Comparison of ENCODE assay signal across 8 cellular contexts in genomic region chr18:48136544-48137353, GRCh38.
DNase-seq lines count a peak whose midpoint lies in the region; ATAC-seq, FAIRE-seq and TF ChIP-seq lines count a peak whose summit lies in the region.

No MANE protein-coding gene starts in this region.

- H4K20me1 ChIP-seq in endothelial cell of umbilical vein (replicated peaks; ENCODE audit: control insufficient read depth, extremely low read depth, insufficient read depth, low read length) (no peaks in the 10 kb centered on the region), MM.1S (ENCODE audit: insufficient read depth, low read length) (no peaks in the 10 kb centered on the region)

- ATAC-seq in naive thymus-derived CD4-positive, alpha-beta T cell = no peak
- ATAC-seq in GM18519 (IDR thresholded peaks at IDR 0.05; ENCODE audit: low FRiP score, unreplicated experiment) = no peak
- ATAC-seq in CD8-positive, alpha-beta T cell = no peak

- intact Hi-C loops in endothelial cell of umbilical vein (cut with micrococcal nuclease) = no loop called here
- intact Hi-C loops in naive thymus-derived CD4-positive, alpha-beta T cell (cut with micrococcal nuclease) = no loop called here
- intact Hi-C loops in CD8-positive, alpha-beta T cell (cut with DNase I, micrococcal nuclease) = no loop called here

- CTCF ChIA-PET in endothelial cell of umbilical vein (lab: Charles Lee) = interaction anchor here (0.6 kb wide), 1 partner anchor 125 kb away, joined by 3 read pairs; no protein-coding TSS in a partner anchor
- CTCF ChIA-PET in naive thymus-derived CD4-positive, alpha-beta T cell (lab: Charles Lee) = no interaction called here
- CTCF ChIA-PET in CD8-positive, alpha-beta T cell (lab: Charles Lee) = no interaction called here

- dilution Hi-C loops in endothelial cell of umbilical vein (cut with MboI; ENCODE audit: extremely low pct_ligation_motif_present, low sequenced_read_pairs) = no loop called here

- peak overlapping the region; percentile 9 to 78 (median 46) for H3K4me3 Mint-ChIP-seq in naive thymus-derived CD4-positive, alpha-beta T cell
- H3K4me3 Mint-ChIP-seq in CD8-positive, alpha-beta T cell = no peak overlapping the region

- peaks cover 0 to 39% (median 10%) of the 10 kb centered on the region in 7 donors for H3K4me1 Mint-ChIP-seq in naive thymus-derived CD4-positive, alpha-beta T cell
- H3K4me1 Mint-ChIP-seq in CD8-positive, alpha-beta T cell (ENCODE audit: low read depth) = peaks cover 4% of the 10 kb centered on the region

- no peaks in the 10 kb centered on the region for H3F3A ChIP-seq in MM.1S (ENCODE audit: insufficient read depth, low read length)

- no peaks in the 10 kb centered on the region for H3K79me2 ChIP-seq in endothelial cell of umbilical vein (ENCODE audit: control insufficient read depth, insufficient read depth, low read length)
- no peaks in the 10 kb centered on the region for H3K79me2 ChIP-seq in MM.1S (ENCODE audit: low read length)

- H3K27ac ChIP-seq in endothelial cell of umbilical vein (ENCODE audit: insufficient read depth, low read depth, low read length) = no peak overlapping the region
- H3K27ac ChIP-seq in naive thymus-derived CD4-positive, alpha-beta T cell (ENCODE audit: low read depth, low read length) = no peak overlapping the region
- H3K27ac ChIP-seq in CD8-positive, alpha-beta T cell (ENCODE audit: low read depth, low read length) = no peak overlapping the region
- H3K27ac ChIP-seq in MM.1S (ENCODE audit: low read length) = no peak overlapping the region

- H3K4me1 ChIP-seq in BE2C (no peaks in the 10 kb centered on the region; the same call in 1 of the 2 replicates), endothelial cell of umbilical vein (ENCODE audit: control insufficient read depth, extremely low read depth, insufficient read depth, low read length) (no peaks in the 10 kb centered on the region), MM.1S (ENCODE audit: low read length) (no peaks in the 10 kb centered on the region)
- no peaks in the 10 kb centered on the region for H3K4me1 ChIP-seq in naive thymus-derived CD4-positive, alpha-beta T cell (ENCODE audit: control insufficient read depth in 2 of 2, insufficient read depth in 2 of 2, low read length in 2 of 2)
- no peaks in the 10 kb centered on the region for H3K4me1 ChIP-seq in CD8-positive, alpha-beta T cell (ENCODE audit: insufficient read depth, low read length)

- H3K9me1 ChIP-seq in endothelial cell of umbilical vein (replicated peaks; ENCODE audit: control insufficient read depth, extremely low read depth, insufficient read depth, low read length) = no peaks in the 10 kb centered on the region

- DNase-seq in BE2C (no peak), NB4 (ENCODE audit: low read depth) (peak; percentile 33), endothelial cell of umbilical vein (ENCODE audit: low read depth, low spot score) (no peak), MM.1S (no peak)
- DNase-seq in naive thymus-derived CD4-positive, alpha-beta T cell = peak in 1 of 9 donors; percentile 26
- no peak for DNase-seq in CD8-positive, alpha-beta T cell
- no peak for DNase-seq in activated CD4-positive, alpha-beta T cell treated with anti-CD3 and anti-CD28 coated beads, Interleukin-2, amount 50 U/mL, for 48 hours

- peaks cover 14% of the 10 kb centered on the region for H3K27me3 ChIP-seq in BE2C
- H3K27me3 ChIP-seq in endothelial cell of umbilical vein (ENCODE audit: control insufficient read depth in 2 of 2, insufficient read depth in 2 of 2, low read length in 2 of 2) = peaks cover 39 to 40% of the 10 kb centered on the region in 2 experiments
- no peaks in the 10 kb centered on the region for H3K27me3 ChIP-seq in naive thymus-derived CD4-positive, alpha-beta T cell (ENCODE audit: control insufficient read depth in 2 of 2, insufficient read depth in 2 of 2, low read length in 2 of 2)
- H3K27me3 ChIP-seq in CD8-positive, alpha-beta T cell (ENCODE audit: insufficient read depth, low read length) = no peaks in the 10 kb centered on the region
- H3K27me3 ChIP-seq in MM.1S (replicated peaks; ENCODE audit: insufficient read depth, low read length) = no peaks in the 10 kb centered on the region

- H3K27me3 Mint-ChIP-seq in naive thymus-derived CD4-positive, alpha-beta T cell = peaks cover 39 to 74% (median 44%) of the 10 kb centered on the region in 5 donors
- peaks cover 44% of the 10 kb centered on the region for H3K27me3 Mint-ChIP-seq in CD8-positive, alpha-beta T cell (ENCODE audit: low read depth)

- TF ChIP-seq POLR2A in NB4 (IDR thresholded peaks at IDR 0.05; ENCODE audit: extremely low read depth, insufficient read length) (no peak), endothelial cell of umbilical vein (IDR thresholded peaks at IDR 0.05; ENCODE audit: low read depth, low read length) (no peak)

- H3K4me2 ChIP-seq in endothelial cell of umbilical vein (ENCODE audit: insufficient read depth, low read length) (no peak overlapping the region), MM.1S (ENCODE audit: low read depth, low read length) (no peak overlapping the region)

- H3K9me2 ChIP-seq in MM.1S (replicated peaks; ENCODE audit: insufficient read depth, low read length) = no peaks in the 10 kb centered on the region

- H3K9me3 Mint-ChIP-seq in naive thymus-derived CD4-positive, alpha-beta T cell = no peaks in the 10 kb centered on the region
- no peaks in the 10 kb centered on the region for H3K9me3 Mint-ChIP-seq in CD8-positive, alpha-beta T cell

- POLR2A ChIA-PET in endothelial cell of umbilical vein (lab: Charles Lee) = no interaction called here
- POLR2A ChIA-PET in naive thymus-derived CD4-positive, alpha-beta T cell (lab: Charles Lee) = no interaction called here
- POLR2A ChIA-PET in CD8-positive, alpha-beta T cell (lab: Charles Lee) = no interaction called here

- H3K9ac ChIP-seq in endothelial cell of umbilical vein (replicated peaks; ENCODE audit: extremely low read depth, insufficient read depth, low read length) (no peak overlapping the region), MM.1S (ENCODE audit: low read length) (no peak overlapping the region)

- H3K9me3 ChIP-seq in BE2C = no peaks in the 10 kb centered on the region
- no peaks in the 10 kb centered on the region for H3K9me3 ChIP-seq in endothelial cell of umbilical vein (replicated peaks; ENCODE audit: control insufficient read depth, insufficient read depth, low read length)
- H3K9me3 ChIP-seq in naive thymus-derived CD4-positive, alpha-beta T cell (ENCODE audit: control insufficient read depth in 2 of 3, low read length in 3 of 3) = no peaks in the 10 kb centered on the region
- H3K9me3 ChIP-seq in CD8-positive, alpha-beta T cell (ENCODE audit: low read length) = no peaks in the 10 kb centered on the region
- H3K9me3 ChIP-seq in MM.1S (replicated peaks; ENCODE audit: insufficient read depth, low read length) = no peaks in the 10 kb centered on the region

- no peak for FAIRE-seq in endothelial cell of umbilical vein (lab: Jason Lieb, UNC)

- H3K27ac Mint-ChIP-seq in naive thymus-derived CD4-positive, alpha-beta T cell = peak overlapping the region in 1 of 9 donors; percentile 29
- H3K27ac Mint-ChIP-seq in CD8-positive, alpha-beta T cell = no peak overlapping the region

- no peak for TF ChIP-seq CTCF in BE2C (IDR thresholded peaks at IDR 0.05; ENCODE audit: low read depth, low read length)
- no peak for TF ChIP-seq CTCF in NB4 (IDR thresholded peaks at IDR 0.05; ENCODE audit: low read depth, low read length)
- no peak for TF ChIP-seq CTCF in endothelial cell of umbilical vein (IDR thresholded peaks at IDR 0.05; ENCODE audit: extremely low read depth in 1 of 2, insufficient read depth in 1 of 2, low read depth in 1 of 2, low read length in 2 of 2)
- TF ChIP-seq CTCF in CD8-positive, alpha-beta T cell (IDR thresholded peaks at IDR 0.05) = no peak
- TF ChIP-seq CTCF in MM.1S (IDR thresholded peaks at IDR 0.05; ENCODE audit: low read length) = no peak

- no peaks in the 10 kb centered on the region for H3K36me3 ChIP-seq in BE2C
- H3K36me3 ChIP-seq in endothelial cell of umbilical vein (ENCODE audit: control insufficient read depth in 2 of 2, extremely low read depth in 1 of 2, insufficient read depth in 2 of 2, low read length in 2 of 2) = no peaks in the 10 kb centered on the region
- H3K36me3 ChIP-seq in naive thymus-derived CD4-positive, alpha-beta T cell (ENCODE audit: control insufficient read depth in 2 of 3, insufficient read depth in 3 of 3, low read length in 3 of 3) = no peaks in the 10 kb centered on the region
- no peaks in the 10 kb centered on the region for H3K36me3 ChIP-seq in CD8-positive, alpha-beta T cell (ENCODE audit: insufficient read depth, low read length)
- no peaks in the 10 kb centered on the region for H3K36me3 ChIP-seq in MM.1S (replicated peaks; ENCODE audit: insufficient read depth, low read length)

- peaks cover 0 to 2% (median 0%) of the 10 kb centered on the region in 5 donors for H3K36me3 Mint-ChIP-seq in naive thymus-derived CD4-positive, alpha-beta T cell
- H3K36me3 Mint-ChIP-seq in CD8-positive, alpha-beta T cell = no peaks in the 10 kb centered on the region

- H2AFZ ChIP-seq in endothelial cell of umbilical vein (ENCODE audit: low read depth, low read length) (no peak overlapping the region), MM.1S (ENCODE audit: low read length) (no peak overlapping the region)

- no TSS peak for BruUV-seq in endothelial cell of umbilical vein (replicated peaks; lab: Mats Ljungman, UMichigan)

- peak overlapping the region; percentile 57 for H3K4me3 ChIP-seq in BE2C (ENCODE audit: low read depth, low read length)
- H3K4me3 ChIP-seq in NB4 (ENCODE audit: low read depth, low read length) = peak overlapping the region; percentile 28
- no peak overlapping the region for H3K4me3 ChIP-seq in endothelial cell of umbilical vein (replicated peaks in 1 of 3; ENCODE audit: insufficient read depth in 1 of 3, low read depth in 1 of 3, low read length in 3 of 3)
- H3K4me3 ChIP-seq in naive thymus-derived CD4-positive, alpha-beta T cell (ENCODE audit: low read length) = no peak overlapping the region
- H3K4me3 ChIP-seq in CD8-positive, alpha-beta T cell (ENCODE audit: low read depth, low read length) = no peak overlapping the region
- H3K4me3 ChIP-seq in MM.1S (ENCODE audit: low read length) = no peak overlapping the region

TF ChIP-seq in endothelial cell of umbilical vein, 7 proteins besides CTCF, POLR2A, EP300 and RAD21:
- TF ChIP-seq POLR2AphosphoS5 (IDR thresholded peaks at IDR 0.05; ENCODE audit: insufficient read depth, low read depth, low read length) (no peak), EZH2 (IDR thresholded peaks at IDR 0.05; ENCODE audit: borderline replicate concordance, low read depth, low read length, severe bottlenecking) (peak; percentile 90)

Comparison
In these comparisons a context has a peak if more than half of its experiments do, and no peak if none do; other contexts are left out.
1. H3K4me3 ChIP-seq: peak in BE2C (single experiment) and NB4 (single experiment); none in endothelial cell of umbilical vein (0 of 3), naive thymus-derived CD4-positive, alpha-beta T cell (single experiment), CD8-positive, alpha-beta T cell (single experiment) and MM.1S (single experiment).